Comparison of ENCODE assay signal across 1 cellular context in genomic region chr14:73757876-73758391, GRCh38.
A peak's percentile ranks its signal among the peaks of the same experiment; 100 is the strongest.
TF ChIP-seq lines count a peak whose summit lies in the region.

No MANE protein-coding gene starts in this region.

TF ChIP-seq in HepG2, 621 proteins besides CTCF, POLR2A, EP300 and RAD21 (continued from another document):
- TF ChIP-seq BRD4 (CRISPR knock-in tag; IDR thresholded peaks at IDR 0.05), result no peak
- TF ChIP-seq ZNF138 (CRISPR knock-in tag; IDR thresholded peaks at IDR 0.05; ENCODE audit: low read depth), result no peak
- TF ChIP-seq ZBTB26 (CRISPR knock-in tag; IDR thresholded peaks at IDR 0.05; ENCODE audit: borderline replicate concordance), result no peak
- no peak for TF ChIP-seq ZNF816 (CRISPR knock-in tag; IDR thresholded peaks at IDR 0.05; ENCODE audit: borderline replicate concordance)
- no peak for TF ChIP-seq POLR2AphosphoS2 (IDR thresholded peaks at IDR 0.05; ENCODE audit: low read depth, low read length)
- TF ChIP-seq ZNF3 (CRISPR knock-in tag; IDR thresholded peaks at IDR 0.05), result no peak
- no peak for TF ChIP-seq ZNF367 (CRISPR knock-in tag; IDR thresholded peaks at IDR 0.05; ENCODE audit: borderline replicate concordance)
- TF ChIP-seq YY1 (IDR thresholded peaks at IDR 0.05; ENCODE audit: insufficient read depth, insufficient replicate concordance, low read depth, low read length), result no peak
- TF ChIP-seq ADNP (CRISPR knock-in tag; IDR thresholded peaks at IDR 0.05), result no peak
- no peak for TF ChIP-seq SMARCE1 (IDR thresholded peaks at IDR 0.05; ENCODE audit: borderline replicate concordance)
- no peak for TF ChIP-seq BATF2 (CRISPR knock-in tag; IDR thresholded peaks at IDR 0.05)
- TF ChIP-seq SNAI1 (CRISPR knock-in tag; IDR thresholded peaks at IDR 0.05; ENCODE audit: borderline replicate concordance), result 0 out of 2 replicates have a peak, but pooled peaks have one; percentile 69
- TF ChIP-seq YEATS4 (CRISPR knock-in tag; IDR thresholded peaks at IDR 0.05; ENCODE audit: borderline replicate concordance), result 0 out of 2 replicates have a peak, but pooled peaks have one; percentile 1
- no peak for TF ChIP-seq ZNF468 (CRISPR knock-in tag; IDR thresholded peaks at IDR 0.05)
- no peak for TF ChIP-seq TERF1 (CRISPR knock-in tag; IDR thresholded peaks at IDR 0.05)
- no peak for TF ChIP-seq NFAT5 (CRISPR knock-in tag; IDR thresholded peaks at IDR 0.05)
- no peak for TF ChIP-seq IRF9 (CRISPR knock-in tag; IDR thresholded peaks at IDR 0.05; ENCODE audit: borderline replicate concordance)
- no peak for TF ChIP-seq SRY (CRISPR knock-in tag; IDR thresholded peaks at IDR 0.05)
- TF ChIP-seq ZNF790 (CRISPR knock-in tag; IDR thresholded peaks at IDR 0.05; ENCODE audit: borderline replicate concordance), result no peak
- no peak for TF ChIP-seq HCFC1 (IDR thresholded peaks at IDR 0.05; ENCODE audit: low read depth, low read length)
- TF ChIP-seq ZNF777 (CRISPR knock-in tag; IDR thresholded peaks at IDR 0.05), result no peak
- no peak for TF ChIP-seq KLF12 (CRISPR knock-in tag; IDR thresholded peaks at IDR 0.05; ENCODE audit: borderline replicate concordance)
- no peak; the same call in 1 of the 2 replicates for TF ChIP-seq HOXA3 (CRISPR knock-in tag; IDR thresholded peaks at IDR 0.05)
- no peak for TF ChIP-seq ZNF503 (CRISPR knock-in tag; IDR thresholded peaks at IDR 0.05)
- TF ChIP-seq GPN1 (CRISPR knock-in tag; IDR thresholded peaks at IDR 0.05; ENCODE audit: borderline replicate concordance), result no peak
- 0 out of 2 replicates have a peak, but pooled peaks have one; percentile 14 for TF ChIP-seq MXD1 (CRISPR knock-in tag; IDR thresholded peaks at IDR 0.05)
- TF ChIP-seq NFE2L2 (IDR thresholded peaks at IDR 0.05; ENCODE audit: low read length), result no peak
- peak; percentile 0 for TF ChIP-seq TEAD3 (CRISPR knock-in tag; optimal IDR thresholded peaks at IDR 0.05; ENCODE audit: borderline replicate concordance)
- no peak for TF ChIP-seq ZNF674 (CRISPR knock-in tag; IDR thresholded peaks at IDR 0.05; ENCODE audit: low read depth)
- no peak for TF ChIP-seq BCLAF1 (IDR thresholded peaks at IDR 0.05)
- TF ChIP-seq IKZF4 (CRISPR knock-in tag; IDR thresholded peaks at IDR 0.05; ENCODE audit: borderline replicate concordance, low read depth, not compliant biosample characterization), result no peak
- TF ChIP-seq ELF3 (CRISPR knock-in tag; IDR thresholded peaks at IDR 0.05), result no peak
- no peak for TF ChIP-seq ZNF251 (CRISPR knock-in tag; IDR thresholded peaks at IDR 0.05)
- TF ChIP-seq ZBTB4 (CRISPR knock-in tag; IDR thresholded peaks at IDR 0.05; ENCODE audit: borderline replicate concordance), result no peak
- TF ChIP-seq ZNF691 (CRISPR knock-in tag; IDR thresholded peaks at IDR 0.05; ENCODE audit: borderline replicate concordance, low read depth), result no peak
- TF ChIP-seq ZBTB42 (CRISPR knock-in tag; IDR thresholded peaks at IDR 0.05), result no peak
- no peak for TF ChIP-seq RELA (CRISPR knock-in tag; IDR thresholded peaks at IDR 0.05)
- no peak for TF ChIP-seq SOX13 (IDR thresholded peaks at IDR 0.05)
- no peak for TF ChIP-seq SOX13 (CRISPR knock-in tag; conservative IDR thresholded peaks at IDR 0.05 in 1 of 2, IDR thresholded peaks at IDR 0.05 in 1 of 2)
TF ChIP-seq in HepG2: peak in this region for 5.
